In the genomic region with DNA sequence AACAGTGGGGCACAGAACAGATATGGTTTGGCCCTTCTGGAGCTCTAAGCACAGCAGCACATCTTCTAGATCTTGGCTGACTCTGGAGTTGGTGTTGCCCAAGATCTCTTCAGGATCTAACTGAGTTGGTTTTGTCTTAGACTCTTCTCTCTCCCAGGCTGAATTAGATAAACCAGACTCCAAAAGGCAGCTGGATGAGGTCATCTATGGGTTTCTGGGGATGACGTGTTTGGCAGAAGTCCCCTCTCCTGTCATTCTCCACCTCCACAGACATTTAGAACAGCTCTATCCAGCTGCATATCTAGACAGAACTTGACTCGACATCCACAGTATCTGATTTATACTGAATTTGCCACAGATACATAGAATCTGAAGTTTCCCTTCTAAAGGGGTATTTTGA, we compare ENCODE assay signal across 29 cellular contexts.
DNase-seq lines count a peak whose midpoint lies in the region; ATAC-seq and TF ChIP-seq lines count a peak whose summit lies in the region.
"Had no signal": no experiment of that assay in that cellular context is flagged by ENCODE, and none has a peak within 500 bp of the region (broad histone marks: within the 10 kb centered on the region; RNA-seq: fewer than 3 reads in every experiment).

No MANE protein-coding gene starts in this region.

- H3K4me1 ChIP-seq in IMR-90 (ENCODE audit: control insufficient read depth, insufficient read depth, low read length) (peaks cover 2% of the 10 kb centered on the region; the same call in 1 of the 2 replicates), foreskin keratinocyte (no peaks in the 10 kb centered on the region), body of pancreas (no peaks in the 10 kb centered on the region), stomach (peaks cover 0 to 15% (median 6%) of the 10 kb centered on the region in 4 donors)
- H3K4me1 ChIP-seq: esophagus squamous epithelium, heart left ventricle, testis, vagina had no signal

- no peak overlapping the region for H2AFZ ChIP-seq in IMR-90 (replicated peaks; ENCODE audit: low read length, poor library complexity)

- intact Hi-C loops in IMR-90 (cut with micrococcal nuclease) = no loop called here
- intact Hi-C loops in body of pancreas (cut with DNase I) = no loop called here
- intact Hi-C loops in stomach (cut with DNase I; ENCODE audit: low total_unique reads) = no loop called here

- H2BK15ac ChIP-seq in IMR-90 (ENCODE audit: low read depth, low read length) = no peak overlapping the region

- H3K14ac ChIP-seq in IMR-90 (replicated peaks; ENCODE audit: low read depth, low read length) = no peak overlapping the region

- H4K5ac ChIP-seq in IMR-90 (ENCODE audit: low read depth, low read length) = no peak overlapping the region

- CTCF ChIA-PET in IMR-90 (lab: Yijun Ruan, JAX) = no interaction called here

- no peak overlapping the region for H3K4me3 Mint-ChIP-seq in stimulated activated memory B cell treated with anti-CD40 and anti-IgM and Interleukin-4, amounts not matched to agents 10 μg/mL and 1 μg/mL and 100 μg/mL, for 72 hours
- H3K4me3 Mint-ChIP-seq: activated T-cell treated with anti-CD3 and anti-CD28 coated beads, Interleukin-2, amount 50 U/mL, for 4 hours; dendritic cell treated with granulocyte-macrophage colony-stimulating factor and Interleukin-4, amounts not matched to agents 40 ng/mL and 50 ng/mL, for 4 days; memory B cell; stimulated activated naive B cell treated with anti-CD40 and anti-IgM and Interleukin-4, amounts not matched to agents 10 μg/mL and 1 μg/mL and 100 μg/mL, for 72 hours; T-helper 17 cell had no signal

- H4K91ac ChIP-seq in IMR-90 (ENCODE audit: insufficient read depth, low read depth, low read length) = no peak overlapping the region

- H3K4me1 Mint-ChIP-seq in stimulated activated memory B cell treated with anti-CD40 and anti-IgM and Interleukin-4, amounts not matched to agents 10 μg/mL and 1 μg/mL and 100 μg/mL, for 72 hours = no peaks in the 10 kb centered on the region
- H3K4me1 Mint-ChIP-seq: T-helper 17 cell had no signal

- H2BK120ac ChIP-seq in IMR-90 (ENCODE audit: low read depth, low read length) = no peak overlapping the region

- DNase-seq in AG10803 (ENCODE audit: low read depth) = peak; percentile 62
- peak; percentile 76 for DNase-seq in IMR-90
- peak; percentile 17 for DNase-seq in astrocyte of the hippocampus (ENCODE audit: low read depth, low spot score)
- DNase-seq in foreskin keratinocyte = peak in 1 of 2 donors; percentile 20
- DNase-seq in body of pancreas = no peak
- no peak for DNase-seq in stomach
- DNase-seq: activated CD4-positive, alpha-beta T cell treated with anti-CD3 and anti-CD28 coated beads for 4 hours; activated T-cell treated with anti-CD3 and anti-CD28 coated beads, Interleukin-2, amount 50 U/mL, for 4 hours; Calu3; esophagus squamous epithelium; heart left ventricle; Kasumi-1; left cardiac atrium; NCI-H1048; NCI-H1694 treated with DMSO at 0.1 percent for 48 hours; NCI-H526 treated with DMSO at 0.1 percent for 48 hours; stimulated activated CD4-positive, alpha-beta T cell treated with anti-CD3 and anti-CD28 coated beads, Interleukin-2, amount 100 ng/mL, for 24 hours; stimulated activated naive B cell treated with anti-CD40 and anti-IgM and Interleukin-4, amounts not matched to agents 10 μg/mL and 1 μg/mL and 100 μg/mL, for 72 hours; T-helper 17 cell; testis had no signal

- no peaks in the 10 kb centered on the region for H3K9me3 Mint-ChIP-seq in stimulated activated memory B cell treated with anti-CD40 and anti-IgM and Interleukin-4, amounts not matched to agents 10 μg/mL and 1 μg/mL and 100 μg/mL, for 72 hours
- H3K9me3 Mint-ChIP-seq: activated T-cell treated with anti-CD3 and anti-CD28 coated beads, Interleukin-2, amount 50 U/mL, for 4 hours; dendritic cell treated with granulocyte-macrophage colony-stimulating factor and Interleukin-4, amounts not matched to agents 40 ng/mL and 50 ng/mL, for 4 days; memory B cell; stimulated activated naive B cell treated with anti-CD40 and anti-IgM and Interleukin-4, amounts not matched to agents 10 μg/mL and 1 μg/mL and 100 μg/mL, for 72 hours had no signal

- no TSS peak for BruUV-seq in IMR-90 (replicated peaks; lab: Mats Ljungman, UMichigan)

- H4K8ac ChIP-seq in IMR-90 (ENCODE audit: low read depth in 2 of 2, low read length in 2 of 2) = no peak overlapping the region

- no peak for TF ChIP-seq RAD21 in IMR-90 (IDR thresholded peaks at IDR 0.05; ENCODE audit: low read length)

- H4K20me1 ChIP-seq in IMR-90 (ENCODE audit: insufficient read depth, low read length) = no peaks in the 10 kb centered on the region

- no peak for TF ChIP-seq CTCF in AG10803 (conservative IDR thresholded peaks at IDR 0.05; ENCODE audit: low read length)
- TF ChIP-seq CTCF in IMR-90 (conservative IDR thresholded peaks at IDR 0.05; ENCODE audit: low read depth, low read length) = no peak
- no peak for TF ChIP-seq CTCF in foreskin keratinocyte (conservative IDR thresholded peaks at IDR 0.05)
- TF ChIP-seq CTCF in body of pancreas (IDR thresholded peaks at IDR 0.05) = no peak
- no peak for TF ChIP-seq CTCF in stomach (IDR thresholded peaks at IDR 0.05)

- no peak for TF ChIP-seq EP300 in stomach (IDR thresholded peaks at IDR 0.05)

- dilution Hi-C loops in IMR-90 (cut with HindIII; ENCODE audit: low sequenced_read_pairs, unreplicated experiment) = no loop called here

- H2AK5ac ChIP-seq in IMR-90 (ENCODE audit: low read depth, low read length) = no peak overlapping the region

- H2BK20ac ChIP-seq in IMR-90 (ENCODE audit: low read depth, low read length) = no peak overlapping the region

- H3K27ac Mint-ChIP-seq in stimulated activated memory B cell treated with anti-CD40 and anti-IgM and Interleukin-4, amounts not matched to agents 10 μg/mL and 1 μg/mL and 100 μg/mL, for 72 hours = no peak overlapping the region
- H3K27ac Mint-ChIP-seq: dendritic cell treated with granulocyte-macrophage colony-stimulating factor and Interleukin-4, amounts not matched to agents 40 ng/mL and 50 ng/mL, for 4 days; memory B cell; stimulated activated naive B cell treated with anti-CD40 and anti-IgM and Interleukin-4, amounts not matched to agents 10 μg/mL and 1 μg/mL and 100 μg/mL, for 72 hours; T-helper 17 cell had no signal

- H3K4ac ChIP-seq in IMR-90 (ENCODE audit: low read depth, low read length) = no peak overlapping the region

- H3K36me3 ChIP-seq in IMR-90 (ENCODE audit: control insufficient read depth, insufficient read depth, low read length) (no peaks in the 10 kb centered on the region), body of pancreas (replicated peaks in 1 of 2; ENCODE audit: insufficient read depth in 1 of 2, low read depth in 2 of 2) (no peaks in the 10 kb centered on the region), stomach (no peaks in the 10 kb centered on the region)
- H3K36me3 ChIP-seq: esophagus squamous epithelium, heart left ventricle, neutrophil, vagina had no signal

- POLR2A ChIA-PET in IMR-90 (lab: Charles Lee; ENCODE audit: unreplicated experiment) = interaction anchor here (0.6 kb wide), 1 partner anchor 32 kb away, joined by 4 read pairs; no protein-coding TSS in a partner anchor

- in situ Hi-C loops in IMR-90 (cut with MboI; ENCODE audit: low sequenced_read_pairs) = no loop called here

- no peak for TF ChIP-seq POLR2A in IMR-90 (IDR thresholded peaks at IDR 0.05; ENCODE audit: low read depth, low read length)
- no peak for TF ChIP-seq POLR2A in body of pancreas (IDR thresholded peaks at IDR 0.05)
- TF ChIP-seq POLR2A in stomach (IDR thresholded peaks at IDR 0.05) = no peak

- H3K4me2 ChIP-seq in IMR-90 (ENCODE audit: low read depth, low read length) = no peak overlapping the region
- H3K4me2 ChIP-seq: A549, smooth muscle cell had no signal

- H3K9me3 ChIP-seq in IMR-90 (ENCODE audit: control insufficient read depth, insufficient read depth, low read length) (no peaks in the 10 kb centered on the region), body of pancreas (no peaks in the 10 kb centered on the region), stomach (no peaks in the 10 kb centered on the region)
- H3K9me3 ChIP-seq: A549, esophagus squamous epithelium, heart left ventricle, neutrophil, testis, vagina had no signal

- no peak overlapping the region for H3K18ac ChIP-seq in IMR-90 (ENCODE audit: low read depth, low read length)

- peaks cover 1% of the 10 kb centered on the region; the same call in 1 of the 2 replicates for H3K27me3 ChIP-seq in IMR-90 (ENCODE audit: control insufficient read depth, insufficient read depth, low read length)
- no peaks in the 10 kb centered on the region for H3K27me3 ChIP-seq in foreskin keratinocyte
- H3K27me3 ChIP-seq in body of pancreas = no peaks in the 10 kb centered on the region
- H3K27me3 ChIP-seq in stomach = no peaks in the 10 kb centered on the region
- H3K27me3 ChIP-seq: esophagus squamous epithelium, heart left ventricle, neutrophil, testis, vagina had no signal

- no peak overlapping the region for H2BK5ac ChIP-seq in IMR-90 (ENCODE audit: low read depth, low read length, poor library complexity, severe bottlenecking)

- no peak overlapping the region for H3K23ac ChIP-seq in IMR-90 (ENCODE audit: low read depth, low read length)

- WGBS in IMR-90 (ENCODE audit: extremely low coverage in 2 of 2, insufficient read length in 1 of 2), 2 experiments = no CpG with 5 or more reads among the region's 2 CpGs
- WGBS in body of pancreas, 2 donors = 53 to 62% methylated on average over 2 of the region's 2 CpGs
- WGBS in stomach, 5 donors = 61 to 80% (median 74%) methylated on average over 2 of the region's 2 CpGs

- no peaks in the 10 kb centered on the region for H3K9me1 ChIP-seq in IMR-90 (ENCODE audit: insufficient read depth, low read length)

- no peak overlapping the region for H3K4me3 ChIP-seq in AG10803 (ENCODE audit: low read length)
- H3K4me3 ChIP-seq in IMR-90 (ENCODE audit: insufficient read depth, low read depth, low read length) = no peak overlapping the region
- no peak overlapping the region for H3K4me3 ChIP-seq in body of pancreas
- H3K4me3 ChIP-seq in stomach = no peak overlapping the region
- H3K4me3 ChIP-seq: A549, esophagus squamous epithelium, heart left ventricle, smooth muscle cell, testis, vagina had no signal

- no peak overlapping the region for H2AK9ac ChIP-seq in IMR-90 (replicated peaks; ENCODE audit: low read depth, low read length, poor library complexity)

- H3K27me3 Mint-ChIP-seq in stimulated activated memory B cell treated with anti-CD40 and anti-IgM and Interleukin-4, amounts not matched to agents 10 μg/mL and 1 μg/mL and 100 μg/mL, for 72 hours = no peaks in the 10 kb centered on the region
- H3K27me3 Mint-ChIP-seq: stimulated activated naive B cell treated with anti-CD40 and anti-IgM and Interleukin-4, amounts not matched to agents 10 μg/mL and 1 μg/mL and 100 μg/mL, for 72 hours had no signal

- H3K56ac ChIP-seq in IMR-90 (ENCODE audit: extremely low read depth, insufficient read depth, low read length) = no peak overlapping the region

- no peak overlapping the region for H3K27ac ChIP-seq in IMR-90 (ENCODE audit: insufficient read depth, low read length)
- H3K27ac ChIP-seq in foreskin keratinocyte = no peak overlapping the region
- no peak overlapping the region for H3K27ac ChIP-seq in body of pancreas
- no peak overlapping the region for H3K27ac ChIP-seq in stomach
- H3K27ac ChIP-seq: A549, C4-2B, esophagus squamous epithelium, heart left ventricle, neutrophil, testis, vagina had no signal

- no peaks in the 10 kb centered on the region for H3K36me3 Mint-ChIP-seq in stimulated activated memory B cell treated with anti-CD40 and anti-IgM and Interleukin-4, amounts not matched to agents 10 μg/mL and 1 μg/mL and 100 μg/mL, for 72 hours
- H3K36me3 Mint-ChIP-seq: memory B cell; stimulated activated naive B cell treated with anti-CD40 and anti-IgM and Interleukin-4, amounts not matched to agents 10 μg/mL and 1 μg/mL and 100 μg/mL, for 72 hours had no signal

- ATAC-seq in IMR-90 (ENCODE audit: low read depth) = peak; percentile 69; the same call in 1 of the 2 replicates
- ATAC-seq in foreskin keratinocyte = peak; percentile 48
- no peak for ATAC-seq in body of pancreas
- no peak for ATAC-seq in stimulated activated memory B cell treated with anti-CD40 and anti-IgM and Interleukin-4, amounts not matched to agents 10 μg/mL and 1 μg/mL and 100 μg/mL, for 72 hours
- no peak for ATAC-seq in GM19452 (IDR thresholded peaks at IDR 0.05; ENCODE audit: unreplicated experiment)
- ATAC-seq: A549; activated T-cell treated with anti-CD3 and anti-CD28 coated beads, Interleukin-2, amount 50 U/mL, for 4 hours; stimulated activated naive B cell treated with anti-CD40 and anti-IgM and Interleukin-4, amounts not matched to agents 10 μg/mL and 1 μg/mL and 100 μg/mL, for 72 hours; T-helper 17 cell had no signal

- H3K9ac ChIP-seq in IMR-90 (ENCODE audit: low read depth, low read length) = no peak overlapping the region

- H3K79me1 ChIP-seq in IMR-90 (ENCODE audit: low read depth in 1 of 2, low read length in 2 of 2) = no peaks in the 10 kb centered on the region

Comparison
In these comparisons a context has a peak if more than half of its experiments do, and no peak if none do; other contexts are left out.
1. DNase-seq: peak in AG10803 (single experiment), IMR-90 (single experiment) and astrocyte of the hippocampus (single experiment); none in body of pancreas (0 of 4) and stomach (single experiment).
2. ATAC-seq: peak in IMR-90 (single experiment) and foreskin keratinocyte (single experiment); none in body of pancreas (single experiment), stimulated activated memory B cell treated with anti-CD40 and anti-IgM and Interleukin-4, amounts not matched to agents 10 μg/mL and 1 μg/mL and 100 μg/mL, for 72 hours (single experiment) and GM19452 (single experiment).